1 cellular context compared by ENCODE assay signal in the genomic region with DNA sequence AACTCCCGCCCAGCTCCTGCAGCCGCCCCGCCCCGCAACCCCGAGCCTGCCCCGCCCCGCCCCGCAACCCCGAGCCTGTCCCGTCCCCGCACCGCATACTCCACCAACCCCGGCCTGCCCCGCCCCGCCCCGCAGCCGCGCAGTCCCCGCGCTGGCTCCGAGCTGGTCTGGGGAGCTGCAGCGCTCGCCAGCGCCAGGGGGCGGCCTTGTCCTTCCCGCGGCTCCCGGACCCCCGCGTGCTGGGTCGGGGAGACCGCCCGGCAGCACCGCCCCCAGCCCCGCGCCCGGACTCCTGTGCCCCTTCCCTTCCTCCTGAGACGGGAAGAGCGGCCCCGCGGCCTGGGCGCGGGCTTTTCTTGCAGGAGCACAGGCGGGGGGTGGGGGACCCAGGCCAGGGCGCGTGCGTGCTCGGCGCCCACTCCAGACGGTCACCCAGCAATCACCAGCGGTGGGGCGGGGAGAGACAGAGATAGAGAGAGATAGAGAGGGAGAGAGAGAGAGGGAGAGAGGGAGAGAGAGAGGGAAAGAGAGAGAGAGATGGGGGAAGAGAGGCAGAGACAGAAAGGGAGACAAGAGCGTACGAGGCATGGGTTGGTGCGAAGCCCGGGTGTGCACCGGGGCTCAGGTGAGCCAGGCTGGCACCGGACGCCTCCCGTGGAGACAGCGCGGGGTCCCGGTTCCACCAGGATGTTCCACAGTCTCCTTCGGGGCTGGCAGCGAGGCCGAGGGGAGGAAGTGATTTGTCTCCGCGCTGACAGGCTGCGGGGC.
A peak's percentile ranks its signal among the peaks of the same experiment; 100 is the strongest.
TF ChIP-seq lines count a peak whose summit lies in the region.

No MANE protein-coding gene starts in this region.

TF ChIP-seq in K562, 482 proteins besides CTCF, POLR2A, EP300 and RAD21 (continues in another document):
- peak; percentile 49 to 58; a peak in 3 of 4 replicates for TF ChIP-seq NRF1 (conservative IDR thresholded peaks at IDR 0.05 in 1 of 2, IDR thresholded peaks at IDR 0.05 in 1 of 2)
- no peak for TF ChIP-seq CREB1 (IDR thresholded peaks at IDR 0.05)
- TF ChIP-seq CREB1 (CRISPR knock-in tag; IDR thresholded peaks at IDR 0.05): 0 out of 2 replicates have a peak, but pooled peaks have one; percentile 15
- TF ChIP-seq, protein P1, sequence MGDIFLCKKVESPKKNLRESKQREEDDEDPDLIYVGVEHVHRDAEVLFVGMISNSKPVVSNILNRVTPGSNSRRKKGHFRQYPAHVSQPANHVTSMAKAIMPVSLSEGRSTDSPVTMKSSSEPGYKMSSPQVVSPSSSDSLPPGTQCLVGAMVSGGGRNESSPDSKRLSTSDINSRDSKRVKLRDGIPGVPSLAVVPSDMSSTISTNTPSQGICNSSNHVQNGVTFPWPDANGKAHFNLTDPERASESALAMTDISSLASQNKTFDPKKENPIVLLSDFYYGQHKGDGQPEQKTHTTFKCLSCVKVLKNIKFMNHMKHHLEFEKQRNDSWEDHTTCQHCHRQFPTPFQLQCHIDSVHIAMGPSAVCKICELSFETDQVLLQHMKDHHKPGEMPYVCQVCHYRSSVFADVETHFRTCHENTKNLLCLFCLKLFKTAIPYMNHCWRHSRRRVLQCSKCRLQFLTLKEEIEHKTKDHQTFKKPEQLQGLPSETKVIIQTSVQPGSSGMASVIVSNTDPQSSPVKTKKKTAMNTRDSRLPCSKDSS (IDR thresholded peaks at IDR 0.05; ENCODE audit: low read depth, partially characterized antibody): no peak
- TF ChIP-seq FOXP1 (CRISPR knock-in tag; IDR thresholded peaks at IDR 0.05): no peak
- no peak for TF ChIP-seq JUN (IDR thresholded peaks at IDR 0.05; ENCODE audit: borderline replicate concordance, low read depth, low read length)
- no peak for TF ChIP-seq JUN (CRISPR knock-in tag; IDR thresholded peaks at IDR 0.05; ENCODE audit: borderline replicate concordance)
- peak; percentile 54 for TF ChIP-seq KDM5B (IDR thresholded peaks at IDR 0.05; ENCODE audit: insufficient replicate concordance, low read depth, low read length)
- no peak for TF ChIP-seq ZNF384 (IDR thresholded peaks at IDR 0.05; ENCODE audit: low read depth, low read length)
- TF ChIP-seq HNRNPL (IDR thresholded peaks at IDR 0.05; ENCODE audit: low read depth, low read length): peak; percentile 20; the same call in 1 of the 2 replicates
- TF ChIP-seq, protein P2, sequence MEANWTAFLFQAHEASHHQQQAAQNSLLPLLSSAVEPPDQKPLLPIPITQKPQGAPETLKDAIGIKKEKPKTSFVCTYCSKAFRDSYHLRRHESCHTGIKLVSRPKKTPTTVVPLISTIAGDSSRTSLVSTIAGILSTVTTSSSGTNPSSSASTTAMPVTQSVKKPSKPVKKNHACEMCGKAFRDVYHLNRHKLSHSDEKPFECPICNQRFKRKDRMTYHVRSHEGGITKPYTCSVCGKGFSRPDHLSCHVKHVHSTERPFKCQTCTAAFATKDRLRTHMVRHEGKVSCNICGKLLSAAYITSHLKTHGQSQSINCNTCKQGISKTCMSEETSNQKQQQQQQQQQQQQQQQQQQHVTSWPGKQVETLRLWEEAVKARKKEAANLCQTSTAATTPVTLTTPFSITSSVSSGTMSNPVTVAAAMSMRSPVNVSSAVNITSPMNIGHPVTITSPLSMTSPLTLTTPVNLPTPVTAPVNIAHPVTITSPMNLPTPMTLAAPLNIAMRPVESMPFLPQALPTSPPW (CRISPR knock-in tag; IDR thresholded peaks at IDR 0.05): peak; percentile 68
- TF ChIP-seq ZBTB1 (CRISPR knock-in tag; IDR thresholded peaks at IDR 0.05; ENCODE audit: borderline replicate concordance, low read depth): peak; percentile 91
- TF ChIP-seq, protein P3, sequence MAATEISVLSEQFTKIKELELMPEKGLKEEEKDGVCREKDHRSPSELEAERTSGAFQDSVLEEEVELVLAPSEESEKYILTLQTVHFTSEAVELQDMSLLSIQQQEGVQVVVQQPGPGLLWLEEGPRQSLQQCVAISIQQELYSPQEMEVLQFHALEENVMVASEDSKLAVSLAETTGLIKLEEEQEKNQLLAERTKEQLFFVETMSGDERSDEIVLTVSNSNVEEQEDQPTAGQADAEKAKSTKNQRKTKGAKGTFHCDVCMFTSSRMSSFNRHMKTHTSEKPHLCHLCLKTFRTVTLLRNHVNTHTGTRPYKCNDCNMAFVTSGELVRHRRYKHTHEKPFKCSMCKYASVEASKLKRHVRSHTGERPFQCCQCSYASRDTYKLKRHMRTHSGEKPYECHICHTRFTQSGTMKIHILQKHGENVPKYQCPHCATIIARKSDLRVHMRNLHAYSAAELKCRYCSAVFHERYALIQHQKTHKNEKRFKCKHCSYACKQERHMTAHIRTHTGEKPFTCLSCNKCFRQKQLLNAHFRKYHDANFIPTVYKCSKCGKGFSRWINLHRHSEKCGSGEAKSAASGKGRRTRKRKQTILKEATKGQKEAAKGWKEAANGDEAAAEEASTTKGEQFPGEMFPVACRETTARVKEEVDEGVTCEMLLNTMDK (IDR thresholded peaks at IDR 0.05; ENCODE audit: borderline replicate concordance, insufficient read depth, low read depth, low read length, poor library complexity, severe bottlenecking): peak; percentile 88
- TF ChIP-seq ARID2 (IDR thresholded peaks at IDR 0.05): peak; percentile 29; the same call in 1 of the 2 replicates
- no peak for TF ChIP-seq ZNF699 (CRISPR knock-in tag; IDR thresholded peaks at IDR 0.05; ENCODE audit: insufficient replicate concordance)
- peak; percentile 15; the same call in 1 of the 2 replicates for TF ChIP-seq CTBP1 (IDR thresholded peaks at IDR 0.05; ENCODE audit: borderline replicate concordance)
- TF ChIP-seq ZFP1 (CRISPR knock-in tag; IDR thresholded peaks at IDR 0.05): no peak
- TF ChIP-seq MAZ (CRISPR knock-in tag; conservative IDR thresholded peaks at IDR 0.05 in 1 of 2, IDR thresholded peaks at IDR 0.05 in 1 of 2): peak; percentile 57 to 76; a peak in 3 of 4 replicates
- TF ChIP-seq L3MBTL2 (IDR thresholded peaks at IDR 0.05): peak; percentile 82
- TF ChIP-seq, protein P4, sequence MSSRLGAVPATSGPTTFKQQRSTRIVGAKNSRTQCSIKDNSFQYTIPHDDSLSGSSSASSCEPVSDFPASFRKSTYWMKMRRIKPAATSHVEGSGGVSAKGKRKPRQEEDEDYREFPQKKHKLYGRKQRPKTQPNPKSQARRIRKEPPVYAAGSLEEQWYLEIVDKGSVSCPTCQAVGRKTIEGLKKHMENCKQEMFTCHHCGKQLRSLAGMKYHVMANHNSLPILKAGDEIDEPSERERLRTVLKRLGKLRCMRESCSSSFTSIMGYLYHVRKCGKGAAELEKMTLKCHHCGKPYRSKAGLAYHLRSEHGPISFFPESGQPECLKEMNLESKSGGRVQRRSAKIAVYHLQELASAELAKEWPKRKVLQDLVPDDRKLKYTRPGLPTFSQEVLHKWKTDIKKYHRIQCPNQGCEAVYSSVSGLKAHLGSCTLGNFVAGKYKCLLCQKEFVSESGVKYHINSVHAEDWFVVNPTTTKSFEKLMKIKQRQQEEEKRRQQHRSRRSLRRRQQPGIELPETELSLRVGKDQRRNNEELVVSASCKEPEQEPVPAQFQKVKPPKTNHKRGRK (tag; IDR thresholded peaks at IDR 0.05): peak; percentile 61; the same call in 1 of the 2 replicates
- TF ChIP-seq, protein P5, sequence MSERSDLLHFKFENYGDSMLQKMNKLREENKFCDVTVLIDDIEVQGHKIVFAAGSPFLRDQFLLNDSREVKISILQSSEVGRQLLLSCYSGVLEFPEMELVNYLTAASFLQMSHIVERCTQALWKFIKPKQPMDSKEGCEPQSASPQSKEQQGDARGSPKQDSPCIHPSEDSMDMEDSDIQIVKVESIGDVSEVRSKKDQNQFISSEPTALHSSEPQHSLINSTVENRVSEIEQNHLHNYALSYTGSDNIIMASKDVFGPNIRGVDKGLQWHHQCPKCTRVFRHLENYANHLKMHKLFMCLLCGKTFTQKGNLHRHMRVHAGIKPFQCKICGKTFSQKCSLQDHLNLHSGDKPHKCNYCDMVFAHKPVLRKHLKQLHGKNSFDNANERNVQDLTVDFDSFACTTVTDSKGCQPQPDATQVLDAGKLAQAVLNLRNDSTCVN (CRISPR knock-in tag; IDR thresholded peaks at IDR 0.05): 0 out of 2 replicates have a peak, but pooled peaks have one; percentile 37
- TF ChIP-seq MEIS2 (IDR thresholded peaks at IDR 0.05; ENCODE audit: partially characterized antibody): peak; percentile 42
- peak; percentile 75 for TF ChIP-seq FIP1L1 (IDR thresholded peaks at IDR 0.05; ENCODE audit: low read depth, low read length, poor library complexity, severe bottlenecking)
- TF ChIP-seq CREM (IDR thresholded peaks at IDR 0.05; ENCODE audit: low read depth): 0 out of 2 replicates have a peak, but pooled peaks have one; percentile 7
- TF ChIP-seq, protein P6, sequence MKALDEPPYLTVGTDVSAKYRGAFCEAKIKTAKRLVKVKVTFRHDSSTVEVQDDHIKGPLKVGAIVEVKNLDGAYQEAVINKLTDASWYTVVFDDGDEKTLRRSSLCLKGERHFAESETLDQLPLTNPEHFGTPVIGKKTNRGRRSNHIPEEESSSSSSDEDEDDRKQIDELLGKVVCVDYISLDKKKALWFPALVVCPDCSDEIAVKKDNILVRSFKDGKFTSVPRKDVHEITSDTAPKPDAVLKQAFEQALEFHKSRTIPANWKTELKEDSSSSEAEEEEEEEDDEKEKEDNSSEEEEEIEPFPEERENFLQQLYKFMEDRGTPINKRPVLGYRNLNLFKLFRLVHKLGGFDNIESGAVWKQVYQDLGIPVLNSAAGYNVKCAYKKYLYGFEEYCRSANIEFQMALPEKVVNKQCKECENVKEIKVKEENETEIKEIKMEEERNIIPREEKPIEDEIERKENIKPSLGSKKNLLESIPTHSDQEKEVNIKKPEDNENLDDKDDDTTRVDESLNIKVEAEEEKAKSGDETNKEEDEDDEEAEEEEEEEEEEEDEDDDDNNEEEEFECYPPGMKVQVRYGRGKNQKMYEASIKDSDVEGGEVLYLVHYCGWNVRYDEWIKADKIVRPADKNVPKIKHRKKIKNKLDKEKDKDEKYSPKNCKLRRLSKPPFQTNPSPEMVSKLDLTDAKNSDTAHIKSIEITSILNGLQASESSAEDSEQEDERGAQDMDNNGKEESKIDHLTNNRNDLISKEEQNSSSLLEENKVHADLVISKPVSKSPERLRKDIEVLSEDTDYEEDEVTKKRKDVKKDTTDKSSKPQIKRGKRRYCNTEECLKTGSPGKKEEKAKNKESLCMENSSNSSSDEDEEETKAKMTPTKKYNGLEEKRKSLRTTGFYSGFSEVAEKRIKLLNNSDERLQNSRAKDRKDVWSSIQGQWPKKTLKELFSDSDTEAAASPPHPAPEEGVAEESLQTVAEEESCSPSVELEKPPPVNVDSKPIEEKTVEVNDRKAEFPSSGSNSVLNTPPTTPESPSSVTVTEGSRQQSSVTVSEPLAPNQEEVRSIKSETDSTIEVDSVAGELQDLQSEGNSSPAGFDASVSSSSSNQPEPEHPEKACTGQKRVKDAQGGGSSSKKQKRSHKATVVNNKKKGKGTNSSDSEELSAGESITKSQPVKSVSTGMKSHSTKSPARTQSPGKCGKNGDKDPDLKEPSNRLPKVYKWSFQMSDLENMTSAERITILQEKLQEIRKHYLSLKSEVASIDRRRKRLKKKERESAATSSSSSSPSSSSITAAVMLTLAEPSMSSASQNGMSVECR (CRISPR knock-in tag; IDR thresholded peaks at IDR 0.05): 0 out of 2 replicates have a peak, but pooled peaks have one; percentile 54
- TF ChIP-seq KDM2B (CRISPR knock-in tag; IDR thresholded peaks at IDR 0.05): peak; percentile 41; the same call in 1 of the 2 replicates
- no peak for TF ChIP-seq XRCC5 (IDR thresholded peaks at IDR 0.05; ENCODE audit: low read depth, low read length)
- TF ChIP-seq, protein P7, sequence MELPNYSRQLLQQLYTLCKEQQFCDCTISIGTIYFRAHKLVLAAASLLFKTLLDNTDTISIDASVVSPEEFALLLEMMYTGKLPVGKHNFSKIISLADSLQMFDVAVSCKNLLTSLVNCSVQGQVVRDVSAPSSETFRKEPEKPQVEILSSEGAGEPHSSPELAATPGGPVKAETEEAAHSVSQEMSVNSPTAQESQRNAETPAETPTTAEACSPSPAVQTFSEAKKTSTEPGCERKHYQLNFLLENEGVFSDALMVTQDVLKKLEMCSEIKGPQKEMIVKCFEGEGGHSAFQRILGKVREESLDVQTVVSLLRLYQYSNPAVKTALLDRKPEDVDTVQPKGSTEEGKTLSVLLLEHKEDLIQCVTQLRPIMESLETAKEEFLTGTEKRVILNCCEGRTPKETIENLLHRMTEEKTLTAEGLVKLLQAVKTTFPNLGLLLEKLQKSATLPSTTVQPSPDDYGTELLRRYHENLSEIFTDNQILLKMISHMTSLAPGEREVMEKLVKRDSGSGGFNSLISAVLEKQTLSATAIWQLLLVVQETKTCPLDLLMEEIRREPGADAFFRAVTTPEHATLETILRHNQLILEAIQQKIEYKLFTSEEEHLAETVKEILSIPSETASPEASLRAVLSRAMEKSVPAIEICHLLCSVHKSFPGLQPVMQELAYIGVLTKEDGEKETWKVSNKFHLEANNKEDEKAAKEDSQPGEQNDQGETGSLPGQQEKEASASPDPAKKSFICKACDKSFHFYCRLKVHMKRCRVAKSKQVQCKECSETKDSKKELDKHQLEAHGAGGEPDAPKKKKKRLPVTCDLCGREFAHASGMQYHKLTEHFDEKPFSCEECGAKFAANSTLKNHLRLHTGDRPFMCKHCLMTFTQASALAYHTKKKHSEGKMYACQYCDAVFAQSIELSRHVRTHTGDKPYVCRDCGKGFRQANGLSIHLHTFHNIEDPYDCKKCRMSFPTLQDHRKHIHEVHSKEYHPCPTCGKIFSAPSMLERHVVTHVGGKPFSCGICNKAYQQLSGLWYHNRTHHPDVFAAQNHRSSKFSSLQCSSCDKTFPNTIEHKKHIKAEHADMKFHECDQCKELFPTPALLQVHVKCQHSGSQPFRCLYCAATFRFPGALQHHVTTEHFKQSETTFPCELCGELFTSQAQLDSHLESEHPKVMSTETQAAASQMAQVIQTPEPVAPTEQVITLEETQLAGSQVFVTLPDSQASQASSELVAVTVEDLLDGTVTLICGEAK (IDR thresholded peaks at IDR 0.05): peak; percentile 64
- TF ChIP-seq, protein P7 (CRISPR knock-in tag; IDR thresholded peaks at IDR 0.05): no peak
- TF ChIP-seq BCOR (IDR thresholded peaks at IDR 0.05): peak; percentile 52; the same call in 1 of the 2 replicates
- TF ChIP-seq SMARCA4 (IDR thresholded peaks at IDR 0.05): peak; percentile 27; the same call in 1 of the 2 replicates
